Comparison of ENCODE assay signal across 8 cellular contexts in genomic region chrX:119790977-119791436, GRCh38. TPM values are rescaled to one million over a fixed set of nuclear protein-coding genes. Genes with fewer than 3 reads are reported as not detected.
DNase-seq lines count a peak whose midpoint lies in the region; ATAC-seq, FAIRE-seq and TF ChIP-seq lines count a peak whose summit lies in the region.

No MANE protein-coding gene starts in this region.

- H3K27ac ChIP-seq in ACC112 (ENCODE audit: low read depth, low read length) = peak overlapping the region; percentile 96
- peak overlapping the region; percentile 90 for H3K27ac ChIP-seq in GM12878 (ENCODE audit: control insufficient read depth, insufficient read depth)
- H3K27ac ChIP-seq in iPS-20b (ENCODE audit: low read length) = peak overlapping the region; percentile 65

- BruUV-seq in GM12878 (replicated peaks; lab: Mats Ljungman, UMichigan) = TSS peak; percentile 65

- H3K36me3 ChIP-seq in ACC112 (ENCODE audit: insufficient read depth, low read length) (peaks cover 19% of the 10 kb centered on the region), GM12878 (ENCODE audit: control insufficient read depth in 2 of 2, insufficient read depth in 2 of 2, low read length in 1 of 2) (peaks cover 2 to 6% of the 10 kb centered on the region in 2 experiments; a peak in 2 of 4 replicates), iPS-20b (ENCODE audit: insufficient read depth, low read depth, low read length) (peaks cover 46% of the 10 kb centered on the region)

- H3K4me1 ChIP-seq in ACC112 (ENCODE audit: control insufficient read depth, insufficient read depth, low read length, unreplicated experiment) = peaks cover 12% of the 10 kb centered on the region
- H3K4me1 ChIP-seq in GM12878 (ENCODE audit: control insufficient read depth, insufficient read depth, low read length) = no peaks in the 10 kb centered on the region; the same call in 1 of the 2 replicates
- peaks cover 3% of the 10 kb centered on the region for H3K4me1 ChIP-seq in iPS-20b (ENCODE audit: insufficient read depth, low read length)

- FAIRE-seq in GM12878 (lab: Jason Lieb, UNC) = no peak

- in situ Hi-C loops in GM12878 (cut with MboI) = no loop called here

- RAD21 ChIA-PET in GM12878 (lab: Charles Lee; ENCODE audit: unreplicated experiment) = interaction anchor here (0.8 to 3.3 kb wide), 19 partner anchors 15 to 674 kb away, joined by 3 to 21 read pairs (median 4); partner anchors contain the start of genes NDUFA1, NKRF, RNF113A and SOWAHD

- H3K79me2 ChIP-seq in ACC112 (ENCODE audit: control insufficient read depth, insufficient read depth, low read length, unreplicated experiment) = peaks cover 54% of the 10 kb centered on the region
- peaks cover 52% of the 10 kb centered on the region for H3K79me2 ChIP-seq in GM12878 (ENCODE audit: control insufficient read depth, insufficient read depth, low read length)

- no peaks in the 10 kb centered on the region; the same call in 1 of the 2 replicates for H4K20me1 ChIP-seq in GM12878 (ENCODE audit: control insufficient read depth, insufficient read depth)

- DNase-seq in SK-N-DZ (ENCODE audit: low spot score) (peak; percentile 27), GM12878 (ENCODE audit: low read depth, low spot score) (no peak), D341Med (ENCODE audit: low spot score) (no peak)
- DNase-seq in stimulated activated CD4-positive, alpha-beta T cell treated with anti-CD3 and anti-CD28 coated beads, Interleukin-15, amount 100 ng/mL, for 1 hour (ENCODE audit: low read depth in 1 of 2, low spot score in 1 of 2) = peak; percentile 2 to 14

- ATAC-seq in GM18520 (IDR thresholded peaks at IDR 0.05; ENCODE audit: unreplicated experiment) (peak; percentile 13), HG03108 (IDR thresholded peaks at IDR 0.05; ENCODE audit: unreplicated experiment) (peak; percentile 13), GM12878 (peak; percentile 26)

- TF ChIP-seq POLR2A in GM12878 (IDR thresholded peaks at IDR 0.05; ENCODE audit: low read depth, low read length) = no peak

- no peaks in the 10 kb centered on the region for H3K9me3 ChIP-seq in GM12878 (replicated peaks; ENCODE audit: control insufficient read depth, insufficient read depth, low read length)
- H3K9me3 ChIP-seq in iPS-20b (ENCODE audit: insufficient read depth, low read depth, low read length) = no peaks in the 10 kb centered on the region

- H3K27me3 ChIP-seq in ACC112 (ENCODE audit: insufficient read depth, low read length) (no peaks in the 10 kb centered on the region), GM12878 (replicated peaks in 1 of 2; ENCODE audit: control insufficient read depth in 2 of 2, insufficient read depth in 2 of 2, low read length in 1 of 2) (no peaks in the 10 kb centered on the region), iPS-20b (ENCODE audit: insufficient read depth, low read length) (no peaks in the 10 kb centered on the region)

- POLR2A ChIA-PET in GM12878 (lab: Charles Lee) = interaction anchor here (0.5 to 2.2 kb wide), 17 partner anchors 15 to 171 kb away, joined by 3 to 24 read pairs (median 4); partner anchors contain the start of genes NDUFA1, RNF113A, SEPTIN6 and SOWAHD

- intact Hi-C loops in GM12878 (cut with micrococcal nuclease; ENCODE audit: unreplicated experiment) = loop anchor here (2.0 to 5.0 kb wide), 3 partner anchors 62 to 151 kb away; partner anchors contain the start of genes NKAP and UPF3B

- peak overlapping the region; percentile 28; the same call in 1 of the 2 replicates for H3K4me2 ChIP-seq in GM12878 (ENCODE audit: control insufficient read depth, insufficient read depth)

- CTCF ChIA-PET in GM12878 (lab: Yijun Ruan, JAX) = interaction anchor here (0.7 to 1.9 kb wide), 12 partner anchors 10 to 157 kb away, joined by 3 to 10 read pairs (median 4); partner anchors contain the start of genes SOWAHD and UPF3B

- no peak overlapping the region for H2AFZ ChIP-seq in ACC112 (ENCODE audit: low read length, unreplicated experiment)
- no peak overlapping the region for H2AFZ ChIP-seq in GM12878 (ENCODE audit: control insufficient read depth, low read depth, low read length)

- SMC1A ChIA-PET in GM12878 (lab: Charles Lee; ENCODE audit: uncharacterized antibody, unreplicated experiment) = interaction anchor here (0.8 to 1.7 kb wide), 12 partner anchors 29 to 107 kb away, joined by 3 to 10 read pairs (median 4); partner anchors contain the start of genes RNF113A, SOWAHD and UPF3B

- H3K4me3 ChIP-seq in ACC112 (ENCODE audit: low read depth, low read length) = peak overlapping the region; percentile 96
- H3K4me3 ChIP-seq in GM12878 = peak overlapping the region; percentile 76
- peak overlapping the region; percentile 87 for H3K4me3 ChIP-seq in iPS-20b (ENCODE audit: low read length)

- TF ChIP-seq CTCF in GM12878 (IDR thresholded peaks at IDR 0.05 in 2 of 3, conservative IDR thresholded peaks at IDR 0.05 in 1 of 3; ENCODE audit: control insufficient read depth in 2 of 3, extremely low read depth in 1 of 3, insufficient read depth in 1 of 3, low read depth in 3 of 3, low read length in 3 of 3) = peak; percentile 10 to 38 (median 25); a peak in 3 of 6 replicates

- no peak for TF ChIP-seq EP300 in GM12878 (IDR thresholded peaks at IDR 0.05; ENCODE audit: borderline replicate concordance in 1 of 2, control insufficient read depth in 1 of 2, low read depth in 2 of 2, low read length in 2 of 2)

- 45% methylated on average over 31 of the region's 31 CpGs for WGBS in GM12878 (ENCODE audit: insufficient coverage, insufficient replicate concordance, low lambda C conversion rate, missing lambda C conversion rate)

- TF ChIP-seq RAD21 in GM12878 (IDR thresholded peaks at IDR 0.05; ENCODE audit: insufficient read depth, low read depth, low read length) = peak; percentile 45

- peak overlapping the region; percentile 93 for H3K9ac ChIP-seq in GM12878 (ENCODE audit: control insufficient read depth, insufficient read depth, low read length)
- peak overlapping the region; percentile 99 for H3K9ac ChIP-seq in iPS-20b (ENCODE audit: low read depth, low read length)

TF ChIP-seq in GM12878, 131 proteins besides CTCF, POLR2A, EP300 and RAD21 (continues in another document):
- TF ChIP-seq DPF2 (IDR thresholded peaks at IDR 0.05) = 0 out of 2 replicates have a peak, but pooled peaks have one; percentile 22
- TF ChIP-seq BRCA1 (IDR thresholded peaks at IDR 0.05; ENCODE audit: low read depth, low read length) = no peak
- TF ChIP-seq LARP7 (IDR thresholded peaks at IDR 0.05) = peak; percentile 41; the same call in 1 of the 2 replicates
- TF ChIP-seq PML (IDR thresholded peaks at IDR 0.05; ENCODE audit: low read length) = no peak
- no peak for TF ChIP-seq HCFC1 (IDR thresholded peaks at IDR 0.05; ENCODE audit: low read length)

RNA-seq across cellular contexts. Expression of gene RPL39, which starts 0.4 kb away (rescaled TPM):
- 10,754 and 11,044 TPM in 2 replicates for polyA plus RNA-seq in SK-N-DZ (2014; cell fraction: cytosol; rRNA removed)
- 3,800 and 18,720 TPM in 2 replicates for polyA plus RNA-seq in SK-N-DZ (2014; cell fraction: nucleus; rRNA removed)
- total RNA-seq in GM12878 (2013; cell fraction: nucleolus; rRNA removed) = 298 and 461 TPM in 2 replicates
- total RNA-seq in GM12878 (2014; rRNA removed) (1,792 and 2,082 TPM in 2 replicates), GM12878 (2014; rRNA removed; fragmentation: Illumina TruSeq; extraction: Trizol) (3,753 and 4,112 TPM in 2 replicates), GM12878 (2021) (2,274 and 2,439 TPM in 2 replicates)
- 4,793 TPM for polyA plus RNA-seq in GM12878 (2011; ENCODE audit: low read depth)
- polyA plus RNA-seq in GM12878 (2011; rRNA removed) (4,235 and 5,931 TPM in 2 replicates), GM12878 (2014; fragmentation: Illumina TruSeq; extraction: Trizol) (6,541 and 7,422 TPM in 2 replicates), GM12878 (2014; fragmentation: Nextera tagmentation; extraction: Ambion mirVana) (1,000 to 10,000 TPM; 4,146 to 5,350 TPM), GM12878 (2014; rRNA removed) (2,881 and 3,581 TPM in 2 replicates), GM12878 (2016; fragmentation: Nextera tagmentation; extraction: Ambion mirVana) (1,000 to 10,000 TPM; 1,812 to 1,889 TPM)
- 2,324 and 2,798 TPM in 2 replicates for polyA plus RNA-seq in GM12878 (2011; cell fraction: cytosol; rRNA removed)
- 799 and 1,687 TPM in 2 replicates for polyA plus RNA-seq in GM12878 (2011; cell fraction: nucleus; rRNA removed)
- polyA plus RNA-seq in GM12878 (2012) = 9,814 and 10,250 TPM in 2 replicates
- 1,155 and 1,469 TPM in 2 replicates for polyA minus RNA-seq in GM12878 (2011; rRNA and poly(A)+ RNA removed)
- 295 and 328 TPM in 2 replicates for polyA minus RNA-seq in GM12878 (2011; cell fraction: cytosol; rRNA and poly(A)+ RNA removed)
- 71.3 and 90.8 TPM in 2 replicates for polyA minus RNA-seq in GM12878 (2011; cell fraction: nucleus; rRNA and poly(A)+ RNA removed)

RNA-seq across cellular contexts. Expression of gene SOWAHD, which starts 32.6 kb away (rescaled TPM):
- polyA plus RNA-seq in SK-N-DZ (2014; cell fraction: cytosol; rRNA removed) = 0.64 TPM in 1 of 2 replicates, not detected in the other
- polyA plus RNA-seq in SK-N-DZ (2014; cell fraction: nucleus; rRNA removed) = 0.09 TPM in 1 of 2 replicates, not detected in the other
- total RNA-seq in GM12878 (2013; cell fraction: nucleolus; rRNA removed) = 3.8 and 5.0 TPM in 2 replicates
- total RNA-seq in GM12878 (2014; rRNA removed) (5.4 and 5.6 TPM in 2 replicates), GM12878 (2014; rRNA removed; fragmentation: Illumina TruSeq; extraction: Trizol) (1.5 and 1.6 TPM in 2 replicates), GM12878 (2021) (7.4 and 7.8 TPM in 2 replicates)
- not detected for polyA plus RNA-seq in GM12878 (2011; ENCODE audit: low read depth)
- polyA plus RNA-seq in GM12878 (2011; rRNA removed) (1.3 and 2.2 TPM in 2 replicates), GM12878 (2014; fragmentation: Illumina TruSeq; extraction: Trizol) (0.41 and 1.4 TPM in 2 replicates), GM12878 (2014; fragmentation: Nextera tagmentation; extraction: Ambion mirVana) (under 1 TPM; 0.27 to 0.69 TPM), GM12878 (2014; rRNA removed) (5.7 and 6.1 TPM in 2 replicates), GM12878 (2016; fragmentation: Nextera tagmentation; extraction: Ambion mirVana) (1 to 10 TPM; 2.9 to 3.7 TPM)
- 2.3 and 3.7 TPM in 2 replicates for polyA plus RNA-seq in GM12878 (2011; cell fraction: cytosol; rRNA removed)
- polyA plus RNA-seq in GM12878 (2011; cell fraction: nucleus; rRNA removed) = 2.3 TPM in 2 replicates
- polyA plus RNA-seq in GM12878 (2012) = 1.0 and 2.8 TPM in 2 replicates
- polyA minus RNA-seq in GM12878 (2011; rRNA and poly(A)+ RNA removed) = 0.37 and 1.6 TPM in 2 replicates
- 0.94 and 1.1 TPM in 2 replicates for polyA minus RNA-seq in GM12878 (2011; cell fraction: cytosol; rRNA and poly(A)+ RNA removed)
- 0.67 and 1.1 TPM in 2 replicates for polyA minus RNA-seq in GM12878 (2011; cell fraction: nucleus; rRNA and poly(A)+ RNA removed)

Comparison
In these comparisons a context has a peak if more than half of its experiments do, and no peak if none do; other contexts are left out.
1. DNase-seq: peak in SK-N-DZ (single experiment) and stimulated activated CD4-positive, alpha-beta T cell treated with anti-CD3 and anti-CD28 coated beads, Interleukin-15, amount 100 ng/mL, for 1 hour (2 of 2); none in GM12878 (single experiment) and D341Med (single experiment).
2. Peak in every context shown above with its lines, with median percentiles within 50 percentile points of each other: H3K27ac ChIP-seq, H3K4me3 ChIP-seq and ATAC-seq.